22 cellular contexts compared by ENCODE assay signal in genomic region chr14:99079061-99079727, GRCh38.
"Had no signal": no experiment of that assay in that cellular context is flagged by ENCODE, and none has a peak within 500 bp of the region (broad histone marks: within the 10 kb centered on the region; RNA-seq: fewer than 3 reads in every experiment).

No MANE protein-coding gene starts in this region.

- H3K36me3 ChIP-seq: MG63, SJSA1 had no signal

- H3K4me3 ChIP-seq: MG63, SJSA1, SK-N-MC had no signal

- H3K27me3 ChIP-seq: MG63, SJSA1 had no signal

- H3K9me3 ChIP-seq: MG63, SJSA1 had no signal

- H3K27ac ChIP-seq: HL-60, SJSA1, SK-N-MC had no signal

- H3K4me1 ChIP-seq: SJSA1 had no signal

- DNase-seq: KBM-7, MG63, NCI-H1092, NCI-H1105 treated with DMSO at 0.1 percent for 48 hours, NCI-H1417 treated with DMSO at 0.1 percent for 48 hours, NCI-H146, NCI-H1694 treated with DMSO at 0.1 percent for 48 hours, NCI-H1930, NCI-H2081, NCI-H2107, NCI-H226, NCI-H446, NCI-H510A, NCI-H524 treated with DMSO at 0.1 percent for 48 hours, NCI-H69, NCI-H774, Right ventricle myocardium superior, RPMI8226, SIG-M5 had no signal
